In the genomic region with DNA sequence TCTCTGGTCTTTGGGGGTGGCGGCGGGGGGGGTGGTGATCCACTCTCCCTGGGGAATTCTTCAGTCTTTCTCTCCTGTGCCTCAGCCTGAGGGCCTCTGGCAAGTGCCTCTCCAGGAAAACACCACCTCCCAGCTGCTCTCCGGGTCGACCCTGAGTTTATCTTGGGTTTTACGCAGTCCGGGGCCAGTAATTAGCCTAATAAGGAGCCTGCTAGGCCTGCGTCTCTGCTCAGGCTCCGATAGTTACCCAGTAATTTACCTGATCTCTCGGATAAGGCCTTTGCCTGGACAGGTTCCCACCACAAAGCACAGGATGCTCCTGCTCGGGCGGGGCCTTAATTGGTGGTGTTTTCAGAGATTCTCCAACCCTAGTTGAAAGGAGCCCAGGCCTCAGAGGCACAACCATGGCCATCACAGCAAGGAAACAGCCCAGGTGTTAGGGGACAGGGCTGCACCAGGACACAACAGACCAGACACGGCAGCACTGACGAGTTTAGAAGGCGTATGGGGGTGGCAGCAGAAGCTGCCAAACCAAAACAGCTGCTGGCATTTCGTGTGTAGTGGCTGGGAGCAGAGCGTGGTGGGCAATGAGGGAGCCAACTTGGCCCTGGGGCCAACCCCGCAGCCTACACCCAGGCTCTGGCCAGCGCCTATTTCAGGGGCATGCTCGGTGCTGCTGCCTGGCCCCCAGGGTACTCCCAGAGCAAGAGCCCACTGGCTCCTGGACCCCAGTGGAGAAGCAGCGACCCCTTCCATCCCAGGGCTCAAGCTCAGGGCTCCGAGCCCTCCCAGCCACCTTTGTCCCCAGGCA, we compare ENCODE assay signal across 9 cellular contexts.
DNase-seq lines count a peak whose midpoint lies in the region; ATAC-seq, FAIRE-seq and TF ChIP-seq lines count a peak whose summit lies in the region.
"Had no signal": no experiment of that assay in that cellular context is flagged by ENCODE, and none has a peak within 500 bp of the region (broad histone marks: within the 10 kb centered on the region; RNA-seq: fewer than 3 reads in every experiment).

No MANE protein-coding gene starts in this region.

- no peaks in the 10 kb centered on the region for H3K36me3 ChIP-seq in keratinocyte (ENCODE audit: control insufficient read depth in 2 of 2, extremely low read depth in 1 of 2, insufficient read depth in 2 of 2, low read length in 2 of 2)
- no peaks in the 10 kb centered on the region for H3K36me3 ChIP-seq in upper lobe of left lung

- H4K20me1 ChIP-seq in keratinocyte (ENCODE audit: control insufficient read depth, extremely low read depth, insufficient read depth, low read length), result no peaks in the 10 kb centered on the region

- DNase-seq in activated CD4-positive, alpha-beta T cell treated with anti-CD3 and anti-CD28 coated beads, Interleukin-2, amount 10 ng/mL, durations not matched to agents 7 days and 5 days, result peak; percentile 5
- DNase-seq in activated CD4-positive, alpha-beta T cell treated with anti-CD3 and anti-CD28 coated beads for 4 hours, result no peak
- DNase-seq in keratinocyte (ENCODE audit: low read depth, low spot score) (no peak), upper lobe of left lung (no peak), T-cell (no peak)
- DNase-seq: AML-193 had no signal

- 67 to 90% methylated on average over 10 to 19 of the region's 21 CpGs for WGBS in upper lobe of left lung, 2 donors

- peak overlapping the region in 2 of 3 experiments; percentile 42 to 53 for H3K4me3 ChIP-seq in keratinocyte (ENCODE audit: control insufficient read depth in 2 of 3, extremely low read depth in 1 of 3, insufficient read depth in 2 of 3, low read depth in 1 of 3, low read length in 3 of 3)
- H3K4me3 ChIP-seq in upper lobe of left lung, result no peak overlapping the region

- no peak for ATAC-seq in activated T-helper 17 cell treated with anti-CD3 and anti-CD28 coated beads, Interleukin-2, amount 50 U/mL, for 72 hours (replicated peaks)
- ATAC-seq in upper lobe of left lung (ENCODE audit: low FRiP score in 2 of 2) (no peak), T-cell (replicated peaks in 1 of 4) (no peak), HG02763 (IDR thresholded peaks at IDR 0.05; ENCODE audit: unreplicated experiment) (no peak), GM19395 (IDR thresholded peaks at IDR 0.05; ENCODE audit: unreplicated experiment) (no peak)

- no peaks in the 10 kb centered on the region for H3K79me2 ChIP-seq in keratinocyte (ENCODE audit: control insufficient read depth, insufficient read depth, low read length)

- peak overlapping the region; percentile 76 for H3K9ac ChIP-seq in keratinocyte (ENCODE audit: control insufficient read depth, extremely low read depth, insufficient read depth, low read length)

- H2AFZ ChIP-seq in keratinocyte (ENCODE audit: control insufficient read depth, low read length), result peak overlapping the region; percentile 17

- no peak for TF ChIP-seq EP300 in upper lobe of left lung (IDR thresholded peaks at IDR 0.05)

- H3K4me1 ChIP-seq in keratinocyte (ENCODE audit: control insufficient read depth, extremely low read depth, insufficient read depth, low read length) (peaks cover 53% of the 10 kb centered on the region), upper lobe of left lung (peaks cover 26 to 52% (median 33%) of the 10 kb centered on the region in 4 donors)

- H3K4me1 Mint-ChIP-seq in activated CD4-positive, alpha-beta T cell treated with anti-CD3 and anti-CD28 coated beads, Interleukin-2, amount 10 ng/mL, durations not matched to agents 7 days and 5 days, result peaks cover 54% of the 10 kb centered on the region
- H3K4me1 Mint-ChIP-seq in activated T-helper 17 cell treated with anti-CD3 and anti-CD28 coated beads, Interleukin-2, amount 50 U/mL, for 72 hours, result no peaks in the 10 kb centered on the region
- H3K4me1 Mint-ChIP-seq in T-cell, result peaks cover 28 to 45% (median 36%) of the 10 kb centered on the region in 3 donors

- H3K36me3 Mint-ChIP-seq in activated CD4-positive, alpha-beta T cell treated with anti-CD3 and anti-CD28 coated beads, Interleukin-2, amount 10 ng/mL, durations not matched to agents 7 days and 5 days (ENCODE audit: low read depth), result no peaks in the 10 kb centered on the region
- H3K36me3 Mint-ChIP-seq in activated T-helper 17 cell treated with anti-CD3 and anti-CD28 coated beads, Interleukin-2, amount 50 U/mL, for 72 hours (ENCODE audit: low read depth), result no peaks in the 10 kb centered on the region
- no peaks in the 10 kb centered on the region for H3K36me3 Mint-ChIP-seq in T-cell

- no peak overlapping the region for H3K4me3 Mint-ChIP-seq in activated CD4-positive, alpha-beta T cell treated with anti-CD3 and anti-CD28 coated beads, Interleukin-2, amount 10 ng/mL, durations not matched to agents 7 days and 5 days
- H3K4me3 Mint-ChIP-seq in activated T-helper 17 cell treated with anti-CD3 and anti-CD28 coated beads, Interleukin-2, amount 50 U/mL, for 72 hours, result no peak overlapping the region
- no peak overlapping the region for H3K4me3 Mint-ChIP-seq in T-cell

- POLR2A ChIA-PET in activated CD4-positive, alpha-beta T cell treated with anti-CD3 and anti-CD28 coated beads, Interleukin-2, amount 10 ng/mL, durations not matched to agents 7 days and 5 days (lab: Charles Lee), result no interaction called here
- POLR2A ChIA-PET in T-cell (lab: Charles Lee), result no interaction called here

- no peak for TF ChIP-seq CTCF in keratinocyte (optimal IDR thresholded peaks at IDR 0.05 in 1 of 3, IDR thresholded peaks at IDR 0.05 in 1 of 3, conservative IDR thresholded peaks at IDR 0.05 in 1 of 3; ENCODE audit: extremely low read depth in 1 of 3, insufficient read depth in 2 of 3, low read length in 3 of 3)
- no peak for TF ChIP-seq CTCF in upper lobe of left lung (IDR thresholded peaks at IDR 0.05)

- no peaks in the 10 kb centered on the region for H3K9me3 Mint-ChIP-seq in activated CD4-positive, alpha-beta T cell treated with anti-CD3 and anti-CD28 coated beads, Interleukin-2, amount 10 ng/mL, durations not matched to agents 7 days and 5 days
- no peaks in the 10 kb centered on the region for H3K9me3 Mint-ChIP-seq in activated T-helper 17 cell treated with anti-CD3 and anti-CD28 coated beads, Interleukin-2, amount 50 U/mL, for 72 hours
- H3K9me3 Mint-ChIP-seq in T-cell, result no peaks in the 10 kb centered on the region

- peak overlapping the region; percentile 87 for H3K4me2 ChIP-seq in keratinocyte (ENCODE audit: control insufficient read depth, extremely low read depth, insufficient read depth, low read depth, low read length)

- no peak for TF ChIP-seq POLR2A in upper lobe of left lung (IDR thresholded peaks at IDR 0.05)

- H3K9me3 ChIP-seq in keratinocyte (ENCODE audit: control insufficient read depth, low read depth, low read length), result no peaks in the 10 kb centered on the region
- H3K9me3 ChIP-seq in upper lobe of left lung, result no peaks in the 10 kb centered on the region

- FAIRE-seq in keratinocyte (lab: Jason Lieb, UNC), result peak; percentile 87

- peaks cover 4% of the 10 kb centered on the region for H3K27me3 Mint-ChIP-seq in activated CD4-positive, alpha-beta T cell treated with anti-CD3 and anti-CD28 coated beads, Interleukin-2, amount 10 ng/mL, durations not matched to agents 7 days and 5 days
- H3K27me3 Mint-ChIP-seq in activated T-helper 17 cell treated with anti-CD3 and anti-CD28 coated beads, Interleukin-2, amount 50 U/mL, for 72 hours, result no peaks in the 10 kb centered on the region
- H3K27me3 Mint-ChIP-seq in T-cell, result no peaks in the 10 kb centered on the region

- no peaks in the 10 kb centered on the region for H3K9me1 ChIP-seq in keratinocyte (ENCODE audit: control insufficient read depth, extremely low read depth, insufficient read depth, low read length)

- peak overlapping the region; percentile 77 for H3K27ac Mint-ChIP-seq in activated CD4-positive, alpha-beta T cell treated with anti-CD3 and anti-CD28 coated beads, Interleukin-2, amount 10 ng/mL, durations not matched to agents 7 days and 5 days
- H3K27ac Mint-ChIP-seq in activated T-helper 17 cell treated with anti-CD3 and anti-CD28 coated beads, Interleukin-2, amount 50 U/mL, for 72 hours, result peak overlapping the region; percentile 33
- H3K27ac Mint-ChIP-seq in T-cell, result peak overlapping the region in 1 of 2 donors; percentile 72

- dilution Hi-C loops in keratinocyte (cut with MboI; ENCODE audit: extremely low pct_ligation_motif_present, low sequenced_read_pairs), result no loop called here

- peak overlapping the region; percentile 93 for H3K27ac ChIP-seq in keratinocyte (ENCODE audit: control insufficient read depth, insufficient read depth, low read length)
- peak overlapping the region; percentile 72 to 91 (median 86) for H3K27ac ChIP-seq in upper lobe of left lung

- no peaks in the 10 kb centered on the region for H3K27me3 ChIP-seq in keratinocyte (ENCODE audit: control insufficient read depth, extremely low read depth, insufficient read depth, low read length)
- H3K27me3 ChIP-seq in upper lobe of left lung, result no peaks in the 10 kb centered on the region

- CTCF ChIA-PET in activated CD4-positive, alpha-beta T cell treated with anti-CD3 and anti-CD28 coated beads, Interleukin-2, amount 10 ng/mL, durations not matched to agents 7 days and 5 days (lab: Charles Lee), result interaction anchor here (1.2 to 2.3 kb wide), 8 partner anchors 9 to 76 kb away, joined by 3 to 7 read pairs (median 4); no protein-coding TSS in a partner anchor
- CTCF ChIA-PET in T-cell (lab: Charles Lee), result interaction anchor here in 1 of 2 donors (0.6 kb wide), 1 partner anchor 59 kb away, joined by 3 read pairs; no protein-coding TSS in a partner anchor

Comparison
In these comparisons a context has a peak if more than half of its experiments do, and no peak if none do; other contexts are left out.
1. H3K4me3 ChIP-seq: peak in keratinocyte (2 of 3); none in upper lobe of left lung (0 of 4).